In genomic region chr6:159014406-159014805, GRCh38 we compare ENCODE assay signal across 19 cellular contexts. TPM values are rescaled to one million over a fixed set of nuclear protein-coding genes. Genes with fewer than 3 reads are reported as not detected.
DNase-seq lines count a peak whose midpoint lies in the region; ATAC-seq, FAIRE-seq and TF ChIP-seq lines count a peak whose summit lies in the region.
"Had no signal": no experiment of that assay in that cellular context is flagged by ENCODE, and none has a peak within 500 bp of the region (broad histone marks: within the 10 kb centered on the region; RNA-seq: fewer than 3 reads in every experiment).

No MANE protein-coding gene starts in this region.

- TF ChIP-seq CTCF in K562 (IDR thresholded peaks at IDR 0.05 in 2 of 3, conservative IDR thresholded peaks at IDR 0.05 in 1 of 3; ENCODE audit: insufficient read depth in 2 of 3, low read depth in 1 of 3, low read length in 3 of 3) (no peak), HepG2 (CRISPR knock-in tag; IDR thresholded peaks at IDR 0.05) (no peak), heart right ventricle (IDR thresholded peaks at IDR 0.05) (no peak)

- TF ChIP-seq RAD21 in K562 (CRISPR knock-in tag; conservative IDR thresholded peaks at IDR 0.05 in 1 of 2, IDR thresholded peaks at IDR 0.05 in 1 of 2) (no peak), HepG2 (CRISPR knock-in tag; IDR thresholded peaks at IDR 0.05) (no peak)

- TF ChIP-seq EP300 in K562 (IDR thresholded peaks at IDR 0.05; ENCODE audit: low read length) (no peak), HepG2 (IDR thresholded peaks at IDR 0.05; ENCODE audit: low read depth in 2 of 2, low read length in 2 of 2) (no peak), HepG2 (CRISPR knock-in tag; IDR thresholded peaks at IDR 0.05; ENCODE audit: borderline replicate concordance) (no peak)

- no peak overlapping the region for H3K4me3 ChIP-seq in CD4-positive, alpha-beta memory T cell (ENCODE audit: low read length in 2 of 2)
- H3K4me3 ChIP-seq in K562 (no peak overlapping the region), HepG2 (replicated peaks in 1 of 3; ENCODE audit: insufficient read depth in 1 of 3, low read depth in 2 of 3, low read length in 3 of 3) (no peak overlapping the region), heart right ventricle (no peak overlapping the region)
- H3K4me3 ChIP-seq: GM12878 had no signal

- H3K9me3 Mint-ChIP-seq in activated naive CD4-positive, alpha-beta T cell treated with anti-CD3 and anti-CD28 coated beads, Interleukin-2, amount 50 U/mL, for 24 hours = no peaks in the 10 kb centered on the region
- peaks cover 0 to 2% (median 0%) of the 10 kb centered on the region in 8 donors for H3K9me3 Mint-ChIP-seq in CD4-positive, alpha-beta memory T cell
- H3K9me3 Mint-ChIP-seq in T-cell = no peaks in the 10 kb centered on the region
- H3K9me3 Mint-ChIP-seq: HFFc6 had no signal

- H3K79me2 ChIP-seq in K562 (ENCODE audit: control insufficient read depth, insufficient read depth, low read length) (no peaks in the 10 kb centered on the region), HepG2 (ENCODE audit: insufficient read depth, low read length) (no peaks in the 10 kb centered on the region)

- BruUV-seq in K562 (replicated peaks; lab: Mats Ljungman, UMichigan) = no TSS peak
- BruUV-seq in HepG2 (replicated peaks; lab: Mats Ljungman, UMichigan) = no TSS peak

- TF ChIP-seq POLR2A in K562 (conservative IDR thresholded peaks at IDR 0.05) (no peak), HepG2 (IDR thresholded peaks at IDR 0.05; ENCODE audit: insufficient read depth in 1 of 2, low read depth in 2 of 2, low read length in 2 of 2) (no peak)

- no peak for DNase-seq in activated naive CD4-positive, alpha-beta T cell treated with anti-CD3 and anti-CD28 coated beads, Interleukin-2, amount 50 U/mL, for 16 hours
- no peak for DNase-seq in CD4-positive, alpha-beta memory T cell
- DNase-seq in T-cell = no peak
- DNase-seq in K562 (ENCODE audit: extremely low read depth in 1 of 4, low spot score in 3 of 4) = no peak
- DNase-seq in SHP77 (lab: John Stamatoyannopoulos, UW) = no peak
- no peak for DNase-seq in HepG2 (ENCODE audit: low spot score)
- DNase-seq in heart right ventricle = no peak
- DNase-seq: ACHN, Calu3, DMS79, HCEC 1CT, HFFc6, IMR-90 had no signal

- no peaks in the 10 kb centered on the region for H3K27me3 Mint-ChIP-seq in activated naive CD4-positive, alpha-beta T cell treated with anti-CD3 and anti-CD28 coated beads, Interleukin-2, amount 50 U/mL, for 24 hours
- H3K27me3 Mint-ChIP-seq in CD4-positive, alpha-beta memory T cell = no peaks in the 10 kb centered on the region
- no peaks in the 10 kb centered on the region for H3K27me3 Mint-ChIP-seq in T-cell

- H2AFZ ChIP-seq in K562 (ENCODE audit: low read depth, low read length) (no peak overlapping the region), HepG2 (ENCODE audit: low read length) (no peak overlapping the region)

- no peaks in the 10 kb centered on the region for H4K20me1 ChIP-seq in K562 (replicated peaks; ENCODE audit: control insufficient read depth, insufficient read depth, low read length)
- no peaks in the 10 kb centered on the region for H4K20me1 ChIP-seq in HepG2 (ENCODE audit: insufficient read depth, low read length)

- peaks cover 84% of the 10 kb centered on the region for H3K4me1 ChIP-seq in CD4-positive, alpha-beta memory T cell (ENCODE audit: insufficient read depth, low read length)
- no peaks in the 10 kb centered on the region; a peak in 1 of 5 replicates for H3K4me1 ChIP-seq in K562 (replicated peaks in 1 of 2; ENCODE audit: control insufficient read depth in 2 of 2, insufficient read depth in 2 of 2, low read length in 2 of 2)
- H3K4me1 ChIP-seq in HepG2 (ENCODE audit: insufficient read depth, low read length) = no peaks in the 10 kb centered on the region
- H3K4me1 ChIP-seq in heart right ventricle = peaks cover 0 to 14% (median 0%) of the 10 kb centered on the region in 9 donors

- H3K9ac ChIP-seq in K562 (ENCODE audit: insufficient read depth in 1 of 2, low read depth in 2 of 2, low read length in 2 of 2) = no peak overlapping the region
- H3K9ac ChIP-seq in HepG2 (ENCODE audit: insufficient read depth, low read depth, low read length) = no peak overlapping the region

- H3K4me3 Mint-ChIP-seq in activated naive CD4-positive, alpha-beta T cell treated with anti-CD3 and anti-CD28 coated beads, Interleukin-2, amount 50 U/mL, for 24 hours = no peak overlapping the region
- peak overlapping the region in 3 of 8 donors; percentile 33 to 52 (median 41) for H3K4me3 Mint-ChIP-seq in CD4-positive, alpha-beta memory T cell
- no peak overlapping the region for H3K4me3 Mint-ChIP-seq in T-cell
- H3K4me3 Mint-ChIP-seq: HFFc6 had no signal

- H3K27me3 ChIP-seq in CD4-positive, alpha-beta memory T cell (ENCODE audit: insufficient read depth, low read length) = no peaks in the 10 kb centered on the region
- H3K27me3 ChIP-seq in K562 (ENCODE audit: control insufficient read depth in 2 of 2, insufficient read depth in 2 of 2, low read length in 2 of 2) (peaks cover 12 to 21% of the 10 kb centered on the region in 2 experiments; a peak in 4 of 5 replicates), HepG2 (ENCODE audit: control insufficient read depth in 1 of 2, insufficient read depth in 2 of 2, low read length in 2 of 2) (0 out of 5 replicates have a peak, but pooled peaks cover 0 to 2% of the 10 kb centered on the region in 2 experiments), heart right ventricle (no peaks in the 10 kb centered on the region)

- no peak for ATAC-seq in T-cell (replicated peaks in 1 of 4)
- ATAC-seq in K562 = no peak; the same call in 2 of the 3 replicates
- no peak for ATAC-seq in HepG2
- no peak for ATAC-seq in heart right ventricle
- ATAC-seq: GM12878 had no signal

- no peak for FAIRE-seq in K562 (lab: Jason Lieb, UNC)
- no peak for FAIRE-seq in HepG2 (lab: Jason Lieb, UNC)
- FAIRE-seq: GM12878, GM18507 had no signal

- H3K4me2 ChIP-seq in K562 (ENCODE audit: insufficient read depth, low read length) (no peak overlapping the region), HepG2 (ENCODE audit: low read depth, low read length) (no peak overlapping the region)

- intact Hi-C loops in CD4-positive, alpha-beta memory T cell (cut with micrococcal nuclease) = no loop called here
- intact Hi-C loops in K562 (cut with micrococcal nuclease) = no loop called here
- intact Hi-C loops in HepG2 (cut with micrococcal nuclease; ENCODE audit: unreplicated experiment) = no loop called here
- intact Hi-C loops in heart right ventricle (cut with DNase I) = loop anchor here in 1 of 10 donors (5.0 kb wide), 1 partner anchor 123 kb away; no protein-coding TSS in a partner anchor

- H3K36me3 Mint-ChIP-seq in activated naive CD4-positive, alpha-beta T cell treated with anti-CD3 and anti-CD28 coated beads, Interleukin-2, amount 50 U/mL, for 24 hours = peaks cover 8% of the 10 kb centered on the region
- H3K36me3 Mint-ChIP-seq in CD4-positive, alpha-beta memory T cell = peaks cover 0 to 5% of the 10 kb centered on the region in 2 donors
- peaks cover 7% of the 10 kb centered on the region for H3K36me3 Mint-ChIP-seq in T-cell

- CTCF ChIA-PET in CD4-positive, alpha-beta memory T cell (lab: Charles Lee; ENCODE audit: partially characterized antibody) = interaction anchor here (1.8 to 24.9 kb wide), 4 partner anchors 14 to 118 kb away, joined by 5 to 676 read pairs (median 330); partner anchors contain the start of genes RSPH3 and TAGAP
- CTCF ChIA-PET in T-cell (lab: Charles Lee) (no interaction called here), K562 (lab: Yijun Ruan, JAX; ENCODE audit: low intra/inter-chr PET ratio) (no interaction called here), HepG2 (lab: Yijun Ruan, JAX; ENCODE audit: low intra/inter-chr PET ratio, low total read pairs) (no interaction called here)

- peaks cover 74% of the 10 kb centered on the region for H3K4me1 Mint-ChIP-seq in activated naive CD4-positive, alpha-beta T cell treated with anti-CD3 and anti-CD28 coated beads, Interleukin-2, amount 50 U/mL, for 24 hours
- peaks cover 57 to 87% (median 72%) of the 10 kb centered on the region in 4 donors for H3K4me1 Mint-ChIP-seq in CD4-positive, alpha-beta memory T cell
- peaks cover 44 to 81% (median 64%) of the 10 kb centered on the region in 3 donors for H3K4me1 Mint-ChIP-seq in T-cell

- POLR2A ChIA-PET in CD4-positive, alpha-beta memory T cell (lab: Charles Lee; ENCODE audit: partially characterized antibody) = interaction anchor here (1.2 to 22.0 kb wide), 9 partner anchors 13 to 120 kb away, joined by 4 to 651 read pairs (median 7); partner anchors contain the start of genes RSPH3 and TAGAP
- POLR2A ChIA-PET in T-cell (lab: Charles Lee) = no interaction called here
- POLR2A ChIA-PET in K562 (lab: Yijun Ruan, JAX) = interaction anchor here (1.1 to 1.2 kb wide), 2 partner anchors 8 to 323 kb away, joined by 4 to 5 read pairs; no protein-coding TSS in a partner anchor
- POLR2A ChIA-PET in HepG2 (lab: Yijun Ruan, JAX) = no interaction called here

- no peak overlapping the region for H3K27ac ChIP-seq in CD4-positive, alpha-beta memory T cell (ENCODE audit: low read depth, low read length)
- H3K27ac ChIP-seq in K562 (ENCODE audit: extremely low read depth, low read depth, low read length) (no peak overlapping the region), HepG2 (ENCODE audit: extremely low read length, insufficient read depth, low read length) (no peak overlapping the region), heart right ventricle (no peak overlapping the region)
- H3K27ac ChIP-seq: C4-2B had no signal

- peak overlapping the region; percentile 35 for H3K27ac Mint-ChIP-seq in activated naive CD4-positive, alpha-beta T cell treated with anti-CD3 and anti-CD28 coated beads, Interleukin-2, amount 50 U/mL, for 24 hours
- H3K27ac Mint-ChIP-seq in CD4-positive, alpha-beta memory T cell = peak overlapping the region in 5 of 7 donors; percentile 20 to 85 (median 68)
- H3K27ac Mint-ChIP-seq in T-cell = peak overlapping the region; percentile 65 to 66
- H3K27ac Mint-ChIP-seq: HFFc6 had no signal

- H3K9me3 ChIP-seq in CD4-positive, alpha-beta memory T cell (ENCODE audit: control insufficient read depth in 1 of 2, low read length in 2 of 2) = no peaks in the 10 kb centered on the region
- H3K9me3 ChIP-seq in K562 (replicated peaks; ENCODE audit: control insufficient read depth, insufficient read depth, low read depth, low read length) (no peaks in the 10 kb centered on the region; the same call in 1 of the 2 replicates), HepG2 (ENCODE audit: low read length) (0 out of 2 replicates have a peak, but pooled peaks cover 6% of the 10 kb centered on the region), heart right ventricle (peaks cover 0 to 10% (median 3%) of the 10 kb centered on the region in 11 donors)

- no peaks in the 10 kb centered on the region for H3K36me3 ChIP-seq in CD4-positive, alpha-beta memory T cell (ENCODE audit: insufficient read depth, low read length)
- H3K36me3 ChIP-seq in K562 (ENCODE audit: control insufficient read depth, insufficient read depth, low read length) = no peaks in the 10 kb centered on the region
- no peaks in the 10 kb centered on the region for H3K36me3 ChIP-seq in HepG2 (replicated peaks in 1 of 2; ENCODE audit: control insufficient read depth in 1 of 2, insufficient read depth in 2 of 2, low read length in 2 of 2)
- no peaks in the 10 kb centered on the region for H3K36me3 ChIP-seq in heart right ventricle

- in situ Hi-C loops in K562 (cut with MboI) (no loop called here), HepG2 (cut with HindIII; ENCODE audit: extremely low pct_ligation_motif_present, low pct_unique_long_range_greater_than_20kb) (no loop called here)

- no peaks in the 10 kb centered on the region for H3K9me1 ChIP-seq in K562 (ENCODE audit: control insufficient read depth, insufficient read depth, low read length)

RNA-seq across cellular contexts. Expression of gene RSPH3, which starts 14.4 kb away (rescaled TPM):
- total RNA-seq in CD4-positive, alpha-beta memory T cell = 1 to 10 TPM; 3.4 to 3.5 TPM
- 1 to 10 TPM in 1 of 2 donors, under 1 TPM in 1; 0.66 to 3.7 TPM for polyA plus RNA-seq in CD4-positive, alpha-beta memory T cell
- total RNA-seq in T-cell (1 to 10 TPM; 1.5 to 2.6 (median 2.1) TPM), K562 (2014; rRNA removed) (1.6 and 1.7 TPM in 2 replicates), K562 (2014; rRNA removed; fragmentation: Illumina TruSeq; extraction: Trizol) (1.8 and 1.9 TPM in 2 replicates), K562 (2015; rRNA removed; fragmentation: Illumina TruSeq; extraction: Trizol) (2.0 and 2.3 TPM in 2 replicates), K562 (2021) (2.6 and 2.9 TPM in 2 replicates), HepG2 (2016; rRNA removed; fragmentation: Illumina TruSeq; extraction: Trizol) (3.5 and 4.4 TPM in 2 replicates), heart right ventricle (10 to 100 TPM in 7 of 10 donors, 1 to 10 TPM in 3; 7.2 to 11.7 (median 10.3) TPM)
- 1.7 TPM in 2 replicates for total RNA-seq in K562 (2011; cell fraction: chromatin; rRNA removed; ENCODE audit: low replicate concordance)
- total RNA-seq in K562 (2011; cell fraction: nucleolus; rRNA removed) = 0.79 and 0.83 TPM in 2 replicates
- 0.88 and 5.3 TPM in 2 replicates for total RNA-seq in K562 (2011; cell fraction: nucleoplasm; rRNA removed)
- polyA plus RNA-seq in K562 (2011; rRNA removed) (1.2 and 1.3 TPM in 2 replicates), K562 (2014; fragmentation: Illumina TruSeq; extraction: Trizol) (1.3 and 2.1 TPM in 2 replicates), K562 (2014; fragmentation: Nextera tagmentation; extraction: Ambion mirVana) (under 1 TPM; 0.52 to 0.68 TPM), K562 (2014; rRNA removed) (1.3 and 1.5 TPM in 2 replicates), HepG2 (2011; rRNA removed) (1.3 and 1.4 TPM in 2 replicates), heart right ventricle (1 to 10 TPM; 2.3 to 2.8 TPM)
- 0.60 and 1.4 TPM in 2 replicates for polyA plus RNA-seq in K562 (2011; cell fraction: cytosol; rRNA removed)
- polyA plus RNA-seq in K562 (2011; cell fraction: nucleus; rRNA removed) = 0.80 and 1.8 TPM in 2 replicates
- 2.9 and 4.4 TPM in 2 replicates for polyA plus RNA-seq in K562 (2012)
- 2.1 and 3.6 TPM in 2 replicates for polyA minus RNA-seq in K562 (2011; rRNA and poly(A)+ RNA removed)
- polyA minus RNA-seq in K562 (2011; cell fraction: cytosol; rRNA and poly(A)+ RNA removed) = 2.0 TPM in 2 replicates
- 0.78 and 1.1 TPM in 2 replicates for polyA minus RNA-seq in K562 (2011; cell fraction: nucleus; rRNA and poly(A)+ RNA removed)
- 1.0 and 1.6 TPM in 2 replicates for total RNA-seq in HepG2 (2016; cell fraction: cytosol; rRNA removed; fragmentation: Illumina TruSeq; extraction: Trizol; ENCODE audit: low read depth)
- 3.3 and 3.7 TPM in 2 replicates for total RNA-seq in HepG2 (2016; cell fraction: insoluble cytoplasmic fraction; rRNA removed; fragmentation: Illumina TruSeq; extraction: Trizol)
- total RNA-seq in HepG2 (2016; cell fraction: membrane; rRNA removed; fragmentation: Illumina TruSeq; extraction: Trizol) = 1.7 and 1.8 TPM in 2 replicates
- 2.4 and 3.2 TPM in 2 replicates for total RNA-seq in HepG2 (2016; cell fraction: nucleus; rRNA removed; fragmentation: Illumina TruSeq; extraction: Trizol)
- polyA plus RNA-seq in HepG2 (2011; cell fraction: cytosol; rRNA removed) = 0.91 and 1.00 TPM in 2 replicates
- polyA plus RNA-seq in HepG2 (2011; cell fraction: nucleus; rRNA removed) = 2.0 and 2.5 TPM in 2 replicates
- polyA plus RNA-seq in HepG2 (2012) = 2.3 and 2.5 TPM in 2 replicates
- 1.3 and 1.4 TPM in 2 replicates for polyA plus RNA-seq in HepG2 (2016; cell fraction: cytosol; fragmentation: Illumina TruSeq; extraction: Trizol; ENCODE audit: low read depth)
- 3.6 and 4.2 TPM in 2 replicates for polyA plus RNA-seq in HepG2 (2016; cell fraction: insoluble cytoplasmic fraction; fragmentation: Illumina TruSeq; extraction: Trizol; ENCODE audit: low read depth)
- polyA plus RNA-seq in HepG2 (2016; cell fraction: membrane; fragmentation: Illumina TruSeq; extraction: Trizol; ENCODE audit: low read depth) = 1.8 and 1.9 TPM in 2 replicates
- polyA plus RNA-seq in HepG2 (2016; cell fraction: nucleus; fragmentation: Illumina TruSeq; extraction: Trizol; ENCODE audit: insufficient read depth, low read depth) = 3.4 and 3.6 TPM in 2 replicates
- polyA minus RNA-seq in HepG2 (2011; rRNA and poly(A)+ RNA removed; ENCODE audit: low replicate concordance) = 2.0 and 3.5 TPM in 2 replicates
- 3.0 and 3.6 TPM in 2 replicates for polyA minus RNA-seq in HepG2 (2011; cell fraction: cytosol; rRNA and poly(A)+ RNA removed)
- polyA minus RNA-seq in HepG2 (2011; cell fraction: nucleus; rRNA and poly(A)+ RNA removed) = 3.2 and 3.9 TPM in 2 replicates

RNA-seq across cellular contexts. Expression of gene TAGAP, which starts 30.4 kb away (rescaled TPM):
- total RNA-seq in CD4-positive, alpha-beta memory T cell = 100 to 1,000 TPM; 160 to 161 TPM
- 100 to 1,000 TPM; 215 to 276 TPM for polyA plus RNA-seq in CD4-positive, alpha-beta memory T cell
- 100 to 1,000 TPM; 110 to 224 (median 128) TPM for total RNA-seq in T-cell
- total RNA-seq in K562 (2011; cell fraction: chromatin; rRNA removed; ENCODE audit: low replicate concordance) = not detected in 2 replicates
- total RNA-seq in K562 (2011; cell fraction: nucleolus; rRNA removed) = not detected in 2 replicates
- not detected in 2 replicates for total RNA-seq in K562 (2011; cell fraction: nucleoplasm; rRNA removed)
- not detected in 2 replicates for total RNA-seq in K562 (2014; rRNA removed)
- total RNA-seq in K562 (2014; rRNA removed; fragmentation: Illumina TruSeq; extraction: Trizol) = not detected in 2 replicates
- not detected in 2 replicates for total RNA-seq in K562 (2015; rRNA removed; fragmentation: Illumina TruSeq; extraction: Trizol)
- total RNA-seq in K562 (2021) = 0.07 and 0.27 TPM in 2 replicates
- not detected in 2 replicates for polyA plus RNA-seq in K562 (2011; rRNA removed)
- not detected in 2 replicates for polyA plus RNA-seq in K562 (2011; cell fraction: cytosol; rRNA removed)
- not detected in 2 replicates for polyA plus RNA-seq in K562 (2011; cell fraction: nucleus; rRNA removed)
- polyA plus RNA-seq in K562 (2012) = not detected in 2 replicates
- polyA plus RNA-seq in K562 (2014; fragmentation: Illumina TruSeq; extraction: Trizol) = not detected in 2 replicates
- not detected for polyA plus RNA-seq in K562 (2014; fragmentation: Nextera tagmentation; extraction: Ambion mirVana)
- polyA plus RNA-seq in K562 (2014; rRNA removed) = not detected in 2 replicates
- polyA minus RNA-seq in K562 (2011; rRNA and poly(A)+ RNA removed) = not detected in 2 replicates
- not detected in 2 replicates for polyA minus RNA-seq in K562 (2011; cell fraction: cytosol; rRNA and poly(A)+ RNA removed)
- not detected in 2 replicates for polyA minus RNA-seq in K562 (2011; cell fraction: nucleus; rRNA and poly(A)+ RNA removed)
- total RNA-seq in HepG2 (2016; rRNA removed; fragmentation: Illumina TruSeq; extraction: Trizol) = not detected in 2 replicates
- total RNA-seq in HepG2 (2016; cell fraction: cytosol; rRNA removed; fragmentation: Illumina TruSeq; extraction: Trizol; ENCODE audit: low read depth) = not detected in 2 replicates
- not detected in 2 replicates for total RNA-seq in HepG2 (2016; cell fraction: insoluble cytoplasmic fraction; rRNA removed; fragmentation: Illumina TruSeq; extraction: Trizol)
- total RNA-seq in HepG2 (2016; cell fraction: membrane; rRNA removed; fragmentation: Illumina TruSeq; extraction: Trizol) = not detected in 2 replicates
- not detected in 2 replicates for total RNA-seq in HepG2 (2016; cell fraction: nucleus; rRNA removed; fragmentation: Illumina TruSeq; extraction: Trizol)
- not detected in 2 replicates for polyA plus RNA-seq in HepG2 (2011; rRNA removed)
- polyA plus RNA-seq in HepG2 (2011; cell fraction: cytosol; rRNA removed) = not detected in 2 replicates
- polyA plus RNA-seq in HepG2 (2011; cell fraction: nucleus; rRNA removed) = not detected in 2 replicates
- polyA plus RNA-seq in HepG2 (2012) = not detected in 2 replicates
- polyA plus RNA-seq in HepG2 (2016; cell fraction: cytosol; fragmentation: Illumina TruSeq; extraction: Trizol; ENCODE audit: low read depth) = not detected in 2 replicates
- not detected in 2 replicates for polyA plus RNA-seq in HepG2 (2016; cell fraction: insoluble cytoplasmic fraction; fragmentation: Illumina TruSeq; extraction: Trizol; ENCODE audit: low read depth)
- not detected in 2 replicates for polyA plus RNA-seq in HepG2 (2016; cell fraction: membrane; fragmentation: Illumina TruSeq; extraction: Trizol; ENCODE audit: low read depth)
- polyA plus RNA-seq in HepG2 (2016; cell fraction: nucleus; fragmentation: Illumina TruSeq; extraction: Trizol; ENCODE audit: insufficient read depth, low read depth) = not detected in 2 replicates
- polyA minus RNA-seq in HepG2 (2011; rRNA and poly(A)+ RNA removed; ENCODE audit: low replicate concordance) = not detected in 2 replicates
- not detected in 2 replicates for polyA minus RNA-seq in HepG2 (2011; cell fraction: cytosol; rRNA and poly(A)+ RNA removed)
- polyA minus RNA-seq in HepG2 (2011; cell fraction: nucleus; rRNA and poly(A)+ RNA removed) = not detected in 2 replicates
- total RNA-seq in heart right ventricle = 1 to 10 TPM in 5 of 10 donors, under 1 TPM in 5; 0.45 to 6.5 (median 0.98) TPM
- under 1 TPM; 0.28 to 0.37 TPM for polyA plus RNA-seq in heart right ventricle
- total RNA-seq: A172, H4, HFFc6, IMR-90 had no signal
- polyA plus RNA-seq: IMR-90 had no signal

Comparison
In these comparisons a context has a peak if more than half of its experiments do, and no peak if none do; other contexts are left out.
1. RNA of gene TAGAP, which starts 30.4 kb away (total RNA-seq): 160 to 161 TPM in CD4-positive, alpha-beta memory T cell and 110 to 224 TPM in T-cell; 0.45 to 6.5 TPM in heart right ventricle, 0.07 to 0.27 TPM in K562 and not detected in HepG2; every median in the first group is over 10 times any median in the second.
2. POLR2A ChIA-PET loops: an anchor here in CD4-positive, alpha-beta memory T cell (1.2 to 22.0 kb wide) and K562 (1.1 to 1.2 kb wide); none called in T-cell and HepG2.
3. Peak in every context shown above with its lines, with median percentiles within 50 percentile points of each other: H3K27ac Mint-ChIP-seq.